Comparison of ENCODE assay signal across 36 cellular contexts in genomic region chr7:105951597-105951996, GRCh38. TPM values are rescaled to one million over a fixed set of nuclear protein-coding genes. Genes with fewer than 3 reads are reported as not detected.
DNase-seq lines count a peak whose midpoint lies in the region; ATAC-seq, FAIRE-seq and TF ChIP-seq lines count a peak whose summit lies in the region.
"Had no signal": no experiment of that assay in that cellular context is flagged by ENCODE, and none has a peak within 500 bp of the region (broad histone marks: within the 10 kb centered on the region; RNA-seq: fewer than 3 reads in every experiment).

No MANE protein-coding gene starts in this region.

- H3K9ac ChIP-seq in HepG2 (ENCODE audit: insufficient read depth, low read depth, low read length) (no peak overlapping the region), K562 (ENCODE audit: insufficient read depth in 1 of 2, low read depth in 2 of 2, low read length in 2 of 2) (no peak overlapping the region), H1 (replicated peaks in 1 of 4; ENCODE audit: extremely low read depth in 1 of 4, low read depth in 3 of 4, low read length in 3 of 4) (no peak overlapping the region)
- H3K9ac ChIP-seq: BLaER1; BLaER1 treated with 17β-estradiol and CSF1 and Interleukin-3, amounts not matched to agents 10 nM and 100 nM had no signal

- peaks cover 5% of the 10 kb centered on the region for H3K9me3 Mint-ChIP-seq in activated T-helper 17 cell treated with anti-CD3 and anti-CD28 coated beads, Interleukin-2, amount 50 U/mL, for 72 hours

- H3K56ac ChIP-seq in H1 (replicated peaks; ENCODE audit: insufficient read length, low read depth, low read length), result no peak overlapping the region

- H3K4ac ChIP-seq in H1 (replicated peaks; ENCODE audit: insufficient read length, low read depth, low read length), result no peak overlapping the region

- H2AFZ ChIP-seq in HepG2 (ENCODE audit: low read length) (no peak overlapping the region), K562 (ENCODE audit: low read depth, low read length) (no peak overlapping the region), H1 (ENCODE audit: low read length) (no peak overlapping the region)

- H2BK15ac ChIP-seq in H1 (ENCODE audit: low read length), result no peak overlapping the region

- no peak overlapping the region for H2BK20ac ChIP-seq in H1 (ENCODE audit: low read length)

- TF ChIP-seq CTCF in HepG2 (CRISPR knock-in tag; IDR thresholded peaks at IDR 0.05) (no peak), right lobe of liver (IDR thresholded peaks at IDR 0.05) (no peak), HEK293 (tag by site-specific recombination; IDR thresholded peaks at IDR 0.05) (no peak), K562 (IDR thresholded peaks at IDR 0.05 in 2 of 3, conservative IDR thresholded peaks at IDR 0.05 in 1 of 3; ENCODE audit: insufficient read depth in 2 of 3, low read depth in 1 of 3, low read length in 3 of 3) (no peak), H1 (IDR thresholded peaks at IDR 0.05; ENCODE audit: control extremely low read depth in 1 of 3, insufficient read depth in 1 of 3, low read depth in 1 of 3, low read length in 3 of 3) (no peak), upper lobe of left lung (IDR thresholded peaks at IDR 0.05) (no peak), Peyer's patch (IDR thresholded peaks at IDR 0.05) (no peak)

- H3K79me1 ChIP-seq in H1 (ENCODE audit: low read depth, low read length), result no peaks in the 10 kb centered on the region

- in situ Hi-C loops in HepG2 (cut with HindIII; ENCODE audit: extremely low pct_ligation_motif_present, low pct_unique_long_range_greater_than_20kb) (no loop called here), K562 (cut with MboI) (no loop called here)

- TF ChIP-seq POLR2A in HepG2 (IDR thresholded peaks at IDR 0.05; ENCODE audit: insufficient read depth in 1 of 2, low read depth in 2 of 2, low read length in 2 of 2), result no peak
- no peak for TF ChIP-seq POLR2A in right lobe of liver (IDR thresholded peaks at IDR 0.05)
- TF ChIP-seq POLR2A in K562 (conservative IDR thresholded peaks at IDR 0.05), result no peak
- TF ChIP-seq POLR2A in H1 (IDR thresholded peaks at IDR 0.05; ENCODE audit: control extremely low read depth in 1 of 2, low read depth in 2 of 2, low read length in 2 of 2), result no peak
- TF ChIP-seq POLR2A in upper lobe of left lung (IDR thresholded peaks at IDR 0.05), result no peak
- no peak for TF ChIP-seq POLR2A in Peyer's patch (IDR thresholded peaks at IDR 0.05)

- no peaks in the 10 kb centered on the region for H3K4me1 Mint-ChIP-seq in activated T-helper 17 cell treated with anti-CD3 and anti-CD28 coated beads, Interleukin-2, amount 50 U/mL, for 72 hours
- H3K4me1 Mint-ChIP-seq: B cell; CD14-positive monocyte; CD4-positive, alpha-beta memory T cell; CD8-positive, alpha-beta memory T cell had no signal

- H3K4me3 ChIP-seq in HepG2 (replicated peaks in 1 of 3; ENCODE audit: insufficient read depth in 1 of 3, low read depth in 2 of 3, low read length in 3 of 3) (no peak overlapping the region), right lobe of liver (no peak overlapping the region), HEK293 (ENCODE audit: low read depth, low read length) (no peak overlapping the region), K562 (no peak overlapping the region), H1 (ENCODE audit: extremely low read depth in 1 of 4, insufficient read depth in 2 of 4, low read depth in 3 of 4, low read length in 4 of 4) (no peak overlapping the region), upper lobe of left lung (no peak overlapping the region), Peyer's patch (no peak overlapping the region)
- H3K4me3 ChIP-seq: A549; BLaER1; BLaER1 treated with 17β-estradiol and CSF1 and Interleukin-3, amounts not matched to agents 10 nM and 100 nM had no signal

- H4K20me1 ChIP-seq in HepG2 (ENCODE audit: insufficient read depth, low read length) (no peaks in the 10 kb centered on the region), K562 (replicated peaks; ENCODE audit: control insufficient read depth, insufficient read depth, low read length) (no peaks in the 10 kb centered on the region), H1 (replicated peaks in 1 of 2; ENCODE audit: control insufficient read depth in 1 of 2, insufficient read depth in 2 of 2, low read length in 2 of 2) (no peaks in the 10 kb centered on the region)
- H4K20me1 ChIP-seq: BLaER1; BLaER1 treated with 17β-estradiol and CSF1 and Interleukin-3, amounts not matched to agents 10 nM and 100 nM had no signal

- H2AK5ac ChIP-seq in H1 (ENCODE audit: low read depth, low read length), result no peak overlapping the region

- H2BK120ac ChIP-seq in H1 (replicated peaks; ENCODE audit: low read depth, low read length), result no peak overlapping the region

- ATAC-seq in HepG2 (no peak), right lobe of liver (no peak), K562 (no peak), upper lobe of left lung (ENCODE audit: low FRiP score in 2 of 2) (no peak)
- no peak for ATAC-seq in activated T-helper 17 cell treated with anti-CD3 and anti-CD28 coated beads, Interleukin-2, amount 50 U/mL, for 72 hours (replicated peaks)
- ATAC-seq: A549; CD8-positive, alpha-beta T cell had no signal

- BruUV-seq in HepG2 (replicated peaks; lab: Mats Ljungman, UMichigan) (no TSS peak), K562 (replicated peaks; lab: Mats Ljungman, UMichigan) (no TSS peak)

- H3K4me2 ChIP-seq in HepG2 (ENCODE audit: low read depth, low read length) (no peak overlapping the region), K562 (ENCODE audit: insufficient read depth, low read length) (no peak overlapping the region), H1 (ENCODE audit: insufficient read depth in 1 of 2, low read depth in 2 of 2, low read length in 2 of 2) (no peak overlapping the region)
- H3K4me2 ChIP-seq: A549; BLaER1; BLaER1 treated with 17β-estradiol and CSF1 and Interleukin-3, amounts not matched to agents 10 nM and 100 nM had no signal

- FAIRE-seq in HepG2 (lab: Jason Lieb, UNC) (no peak), K562 (lab: Jason Lieb, UNC) (no peak), H1 (lab: Jason Lieb, UNC) (no peak)
- FAIRE-seq: A549, D721Med had no signal

- no peaks in the 10 kb centered on the region for H3K4me1 ChIP-seq in HepG2 (ENCODE audit: insufficient read depth, low read length)
- no peaks in the 10 kb centered on the region for H3K4me1 ChIP-seq in right lobe of liver
- H3K4me1 ChIP-seq in HEK293 (ENCODE audit: control insufficient read depth, insufficient read depth, low read length), result no peaks in the 10 kb centered on the region
- peaks cover 0 to 6% of the 10 kb centered on the region in 2 experiments; a peak in 1 of 5 replicates for H3K4me1 ChIP-seq in K562 (replicated peaks in 1 of 2; ENCODE audit: control insufficient read depth in 2 of 2, insufficient read depth in 2 of 2, low read length in 2 of 2)
- no peaks in the 10 kb centered on the region for H3K4me1 ChIP-seq in H1 (replicated peaks in 1 of 4; ENCODE audit: control insufficient read depth in 3 of 4, insufficient read depth in 4 of 4, low read length in 3 of 4)
- no peaks in the 10 kb centered on the region for H3K4me1 ChIP-seq in upper lobe of left lung
- H3K4me1 ChIP-seq in Peyer's patch, result no peaks in the 10 kb centered on the region
- H3K4me1 ChIP-seq: A549; BE2C; BLaER1; BLaER1 treated with 17β-estradiol and CSF1 and Interleukin-3, amounts not matched to agents 10 nM and 100 nM; Caco-2 had no signal

- H3K18ac ChIP-seq in H1 (ENCODE audit: extremely low read depth, low read length), result no peak overlapping the region

- no peaks in the 10 kb centered on the region for H3K27me3 Mint-ChIP-seq in activated T-helper 17 cell treated with anti-CD3 and anti-CD28 coated beads, Interleukin-2, amount 50 U/mL, for 72 hours
- H3K27me3 Mint-ChIP-seq: B cell; CD4-positive, alpha-beta T cell had no signal

- H3K27me3 ChIP-seq in HepG2 (ENCODE audit: control insufficient read depth in 1 of 2, insufficient read depth in 2 of 2, low read length in 2 of 2) (no peaks in the 10 kb centered on the region), right lobe of liver (no peaks in the 10 kb centered on the region), K562 (ENCODE audit: control insufficient read depth in 2 of 2, insufficient read depth in 2 of 2, low read length in 2 of 2) (peaks cover 7 to 10% of the 10 kb centered on the region in 2 experiments; a peak in 3 of 5 replicates), H1 (replicated peaks in 1 of 4; ENCODE audit: control insufficient read depth in 3 of 4, extremely low read depth in 1 of 4, insufficient read depth in 3 of 4, low read length in 3 of 4) (no peaks in the 10 kb centered on the region), upper lobe of left lung (no peaks in the 10 kb centered on the region), Peyer's patch (no peaks in the 10 kb centered on the region)
- H3K27me3 ChIP-seq: BE2C; BLaER1; BLaER1 treated with 17β-estradiol and CSF1 and Interleukin-3, amounts not matched to agents 10 nM and 100 nM had no signal

- DNase-seq in HepG2 (ENCODE audit: low spot score) (no peak), right lobe of liver (no peak), K562 (ENCODE audit: extremely low read depth in 1 of 4, low spot score in 3 of 4) (no peak), H1 (ENCODE audit: low read depth in 1 of 2, low spot score in 2 of 2) (no peak), upper lobe of left lung (no peak), Peyer's patch (no peak)
- DNase-seq: 8988T; ACHN; AML-193; BE2C; C1 segment of cervical spinal cord; Caco-2; Calu3; CD4-positive, alpha-beta memory T cell; CD4-positive, alpha-beta T cell; CD4-positive, CD25-positive, alpha-beta regulatory T cell; CD8-positive, alpha-beta memory T cell; CD8-positive, alpha-beta T cell; COR-L47; DMS 273 treated with DMSO at 0.1 percent for 48 hours; DMS153; DMS53; DMS79; DMS79 treated with DMSO at 0.1 percent for 48 hours; DND-41; EL had no signal

- no peak overlapping the region for H3K4me3 Mint-ChIP-seq in activated T-helper 17 cell treated with anti-CD3 and anti-CD28 coated beads, Interleukin-2, amount 50 U/mL, for 72 hours
- H3K4me3 Mint-ChIP-seq: B cell; CD14-positive monocyte; CD4-positive, alpha-beta memory T cell; CD4-positive, alpha-beta T cell; CD4-positive, CD25-positive, alpha-beta regulatory T cell; CD8-positive, alpha-beta memory T cell; CD8-positive, alpha-beta T cell had no signal

- no peaks in the 10 kb centered on the region for H3K23me2 ChIP-seq in H1 (ENCODE audit: low read depth, low read length)

- TF ChIP-seq RAD21 in HepG2 (CRISPR knock-in tag; IDR thresholded peaks at IDR 0.05) (no peak), K562 (CRISPR knock-in tag; conservative IDR thresholded peaks at IDR 0.05 in 1 of 2, IDR thresholded peaks at IDR 0.05 in 1 of 2) (no peak), H1 (IDR thresholded peaks at IDR 0.05 in 1 of 2, conservative IDR thresholded peaks at IDR 0.05 in 1 of 2; ENCODE audit: low read depth in 2 of 2, low read length in 2 of 2) (no peak)

- no peak overlapping the region for H3K14ac ChIP-seq in H1 (ENCODE audit: insufficient read length)

- no peaks in the 10 kb centered on the region for H3K36me3 Mint-ChIP-seq in activated T-helper 17 cell treated with anti-CD3 and anti-CD28 coated beads, Interleukin-2, amount 50 U/mL, for 72 hours (ENCODE audit: low read depth)
- H3K36me3 Mint-ChIP-seq: CD14-positive monocyte had no signal

- CTCF ChIA-PET in HepG2 (lab: Yijun Ruan, JAX; ENCODE audit: low intra/inter-chr PET ratio, low total read pairs) (no interaction called here), HEK293 (lab: Yijun Ruan, JAX) (no interaction called here), K562 (lab: Yijun Ruan, JAX; ENCODE audit: low intra/inter-chr PET ratio) (no interaction called here), H1 (lab: Charles Lee; ENCODE audit: partially characterized antibody) (interaction anchor here (1.1 to 1.6 kb wide), 4 partner anchors 30 to 63 kb away, joined by 3 to 4 read pairs (median 4); no protein-coding TSS in a partner anchor)

- H3K9me1 ChIP-seq in K562 (ENCODE audit: control insufficient read depth, insufficient read depth, low read length), result no peaks in the 10 kb centered on the region

- TF ChIP-seq EP300 in HepG2 (IDR thresholded peaks at IDR 0.05; ENCODE audit: low read depth in 2 of 2, low read length in 2 of 2) (no peak), HepG2 (CRISPR knock-in tag; IDR thresholded peaks at IDR 0.05; ENCODE audit: borderline replicate concordance) (no peak), K562 (IDR thresholded peaks at IDR 0.05; ENCODE audit: low read length) (no peak), H1 (IDR thresholded peaks at IDR 0.05; ENCODE audit: borderline replicate concordance in 1 of 2, low read depth in 2 of 2, low read length in 2 of 2) (no peak), upper lobe of left lung (IDR thresholded peaks at IDR 0.05) (no peak)

- H2BK12ac ChIP-seq in H1 (ENCODE audit: low read depth, low read length), result no peak overlapping the region

- H3K79me2 ChIP-seq in HepG2 (ENCODE audit: insufficient read depth, low read length) (no peaks in the 10 kb centered on the region), K562 (ENCODE audit: control insufficient read depth, insufficient read depth, low read length) (no peaks in the 10 kb centered on the region), H1 (ENCODE audit: control insufficient read depth in 1 of 2, insufficient read depth in 2 of 2, low read length in 2 of 2) (no peaks in the 10 kb centered on the region)

- no peak overlapping the region for H2BK5ac ChIP-seq in H1 (ENCODE audit: low read depth, low read length)

- no peak overlapping the region for H3K27ac Mint-ChIP-seq in activated T-helper 17 cell treated with anti-CD3 and anti-CD28 coated beads, Interleukin-2, amount 50 U/mL, for 72 hours
- H3K27ac Mint-ChIP-seq: B cell; CD14-positive monocyte; CD4-positive, alpha-beta memory T cell; CD4-positive, alpha-beta T cell; CD4-positive, CD25-positive, alpha-beta regulatory T cell; CD8-positive, alpha-beta memory T cell; CD8-positive, alpha-beta T cell had no signal

- no peaks in the 10 kb centered on the region for H3K36me3 ChIP-seq in HepG2 (replicated peaks in 1 of 2; ENCODE audit: control insufficient read depth in 1 of 2, insufficient read depth in 2 of 2, low read length in 2 of 2)
- no peaks in the 10 kb centered on the region for H3K36me3 ChIP-seq in right lobe of liver
- no peaks in the 10 kb centered on the region for H3K36me3 ChIP-seq in HEK293 (ENCODE audit: control insufficient read depth in 2 of 2, insufficient read depth in 1 of 2, low read length in 2 of 2)
- no peaks in the 10 kb centered on the region for H3K36me3 ChIP-seq in K562 (ENCODE audit: control insufficient read depth, insufficient read depth, low read length)
- H3K36me3 ChIP-seq in H1 (ENCODE audit: control insufficient read depth in 2 of 4, insufficient read depth in 4 of 4, low read length in 3 of 4), result peaks cover 0 to 2% (median 0%) of the 10 kb centered on the region in 4 experiments; a peak in 1 of 8 replicates
- no peaks in the 10 kb centered on the region for H3K36me3 ChIP-seq in upper lobe of left lung
- H3K36me3 ChIP-seq in Peyer's patch, result no peaks in the 10 kb centered on the region
- H3K36me3 ChIP-seq: BE2C; BLaER1; BLaER1 treated with 17β-estradiol and CSF1 and Interleukin-3, amounts not matched to agents 10 nM and 100 nM had no signal

- H3K9me3 ChIP-seq in HepG2 (ENCODE audit: low read length) (peaks cover 15% of the 10 kb centered on the region), right lobe of liver (peaks cover 0 to 3% (median 0%) of the 10 kb centered on the region in 4 donors), HEK293 (ENCODE audit: control insufficient read depth, insufficient read depth, low read depth, low read length) (no peaks in the 10 kb centered on the region), K562 (replicated peaks; ENCODE audit: control insufficient read depth, insufficient read depth, low read depth, low read length) (peaks cover 3% of the 10 kb centered on the region; the same call in 1 of the 2 replicates), H1 (ENCODE audit: insufficient read depth in 2 of 2, low read depth in 1 of 2, low read length in 1 of 2) (peaks cover 3 to 6% of the 10 kb centered on the region in 2 experiments; a peak in 3 of 4 replicates), upper lobe of left lung (peaks cover 0 to 10% (median 4%) of the 10 kb centered on the region in 4 donors), Peyer's patch (no peaks in the 10 kb centered on the region)
- H3K9me3 ChIP-seq: BE2C had no signal

- intact Hi-C loops in HepG2 (cut with micrococcal nuclease; ENCODE audit: unreplicated experiment), result no loop called here
- intact Hi-C loops in right lobe of liver (cut with DNase I), result no loop called here
- intact Hi-C loops in K562 (cut with micrococcal nuclease), result no loop called here

- no peak overlapping the region for H4K8ac ChIP-seq in H1 (ENCODE audit: extremely low read depth, insufficient read depth, low read length)

- 88% methylated on average over 2 of the region's 2 CpGs for WGBS in HepG2 (ENCODE audit: low lambda C conversion rate)
- WGBS in right lobe of liver (ENCODE audit: insufficient coverage, low coverage, low lambda C conversion rate, missing lambda C conversion rate), result 86% methylated on average over 2 of the region's 2 CpGs
- 0% methylated on average over 2 of the region's 2 CpGs for WGBS in K562 (ENCODE audit: insufficient coverage, low coverage, missing lambda C conversion rate)
- 80% methylated on average over 2 of the region's 2 CpGs; no CpG with 5 or more reads in 1 of the 2 experiments for WGBS in H1 (ENCODE audit: extremely low coverage in 1 of 2, insufficient coverage in 1 of 2, insufficient read length in 1 of 2, insufficient replicate concordance in 2 of 2, low coverage in 1 of 2, low lambda C conversion rate in 2 of 2, missing lambda C conversion rate in 1 of 2), 2 experiments
- 92 to 95% methylated on average over 2 of the region's 2 CpGs for WGBS in upper lobe of left lung, 2 donors

- POLR2A ChIA-PET in HepG2 (lab: Yijun Ruan, JAX) (no interaction called here), HEK293 (lab: Yijun Ruan, JAX) (no interaction called here), K562 (lab: Yijun Ruan, JAX) (no interaction called here), H1 (lab: Charles Lee; ENCODE audit: partially characterized antibody) (no interaction called here)

- no peak overlapping the region for H4K5ac ChIP-seq in H1 (ENCODE audit: insufficient read length, low read depth, low read length)

- H4K91ac ChIP-seq in H1 (replicated peaks; ENCODE audit: insufficient read length, low read length), result no peak overlapping the region

- H3K23ac ChIP-seq in H1 (ENCODE audit: insufficient read length), result no peak overlapping the region

- no peak overlapping the region for H3K27ac ChIP-seq in HepG2 (ENCODE audit: extremely low read length, insufficient read depth, low read length)
- H3K27ac ChIP-seq in right lobe of liver, result no peak overlapping the region
- H3K27ac ChIP-seq in HEK293 (ENCODE audit: extremely low read depth, low read depth, low read length), result no peak overlapping the region
- H3K27ac ChIP-seq in K562 (ENCODE audit: extremely low read depth, low read depth, low read length), result no peak overlapping the region
- no peak overlapping the region for H3K27ac ChIP-seq in H1 (ENCODE audit: low read depth, low read length)
- H3K27ac ChIP-seq in upper lobe of left lung, result no peak overlapping the region
- no peak overlapping the region for H3K27ac ChIP-seq in Peyer's patch
- H3K27ac ChIP-seq: 22Rv1; A549; BLaER1; BLaER1 treated with 17β-estradiol and CSF1 and Interleukin-3, amounts not matched to agents 10 nM and 100 nM; C4-2B had no signal

RNA-seq across cellular contexts. Expression of gene CDHR3, which starts 11.5 kb away (rescaled TPM):
- total RNA-seq in HepG2 (2016; rRNA removed; fragmentation: Illumina TruSeq; extraction: Trizol) (8.2 and 11.8 TPM in 2 replicates), right lobe of liver (1 to 10 TPM; 3.6 to 8.6 (median 4.5) TPM), K562 (2014; rRNA removed) (0.09 and 0.37 TPM in 2 replicates), K562 (2014; rRNA removed; fragmentation: Illumina TruSeq; extraction: Trizol) (0.26 and 0.36 TPM in 2 replicates), K562 (2015; rRNA removed; fragmentation: Illumina TruSeq; extraction: Trizol) (0.11 TPM in 1 of 2 replicates, not detected in the other), K562 (2021) (0.34 and 0.66 TPM in 2 replicates), upper lobe of left lung (100 to 1,000 TPM in 1 of 6 donors, 10 to 100 TPM in 4, 1 to 10 TPM in 1; 2.6 to 148 (median 32.8) TPM), Peyer's patch (10 to 100 TPM; 20.6 to 82.5 (median 49.7) TPM)
- 12.8 and 13.7 TPM in 2 replicates for total RNA-seq in HepG2 (2016; cell fraction: cytosol; rRNA removed; fragmentation: Illumina TruSeq; extraction: Trizol; ENCODE audit: low read depth)
- 7.2 and 11.7 TPM in 2 replicates for total RNA-seq in HepG2 (2016; cell fraction: insoluble cytoplasmic fraction; rRNA removed; fragmentation: Illumina TruSeq; extraction: Trizol)
- total RNA-seq in HepG2 (2016; cell fraction: membrane; rRNA removed; fragmentation: Illumina TruSeq; extraction: Trizol), result 15.8 and 18.0 TPM in 2 replicates
- 32.7 and 38.3 TPM in 2 replicates for total RNA-seq in HepG2 (2016; cell fraction: nucleus; rRNA removed; fragmentation: Illumina TruSeq; extraction: Trizol)
- polyA plus RNA-seq in HepG2 (2011; rRNA removed) (6.5 and 8.5 TPM in 2 replicates), K562 (2011; rRNA removed) (0.15 and 0.33 TPM in 2 replicates), K562 (2014; fragmentation: Illumina TruSeq; extraction: Trizol) (0.10 and 0.18 TPM in 2 replicates), K562 (2014; fragmentation: Nextera tagmentation; extraction: Ambion mirVana) (under 1 TPM in 1 of 2 experiments, not detected in 1; 0.03 TPM), K562 (2014; rRNA removed) (0.19 and 0.30 TPM in 2 replicates), H1 (2011; rRNA removed) (6.8 and 8.0 TPM in 2 replicates)
- 5.2 and 5.9 TPM in 2 replicates for polyA plus RNA-seq in HepG2 (2011; cell fraction: cytosol; rRNA removed)
- polyA plus RNA-seq in HepG2 (2011; cell fraction: nucleus; rRNA removed), result 20.4 and 24.1 TPM in 2 replicates
- 7.1 and 8.1 TPM in 2 replicates for polyA plus RNA-seq in HepG2 (2012)
- 10.9 and 11.4 TPM in 2 replicates for polyA plus RNA-seq in HepG2 (2016; cell fraction: cytosol; fragmentation: Illumina TruSeq; extraction: Trizol; ENCODE audit: low read depth)
- polyA plus RNA-seq in HepG2 (2016; cell fraction: insoluble cytoplasmic fraction; fragmentation: Illumina TruSeq; extraction: Trizol; ENCODE audit: low read depth), result 7.0 and 7.8 TPM in 2 replicates
- 10.8 and 12.6 TPM in 2 replicates for polyA plus RNA-seq in HepG2 (2016; cell fraction: membrane; fragmentation: Illumina TruSeq; extraction: Trizol; ENCODE audit: low read depth)
- polyA plus RNA-seq in HepG2 (2016; cell fraction: nucleus; fragmentation: Illumina TruSeq; extraction: Trizol; ENCODE audit: insufficient read depth, low read depth), result 26.2 and 34.5 TPM in 2 replicates
- 2.5 and 8.1 TPM in 2 replicates for polyA minus RNA-seq in HepG2 (2011; rRNA and poly(A)+ RNA removed; ENCODE audit: low replicate concordance)
- polyA minus RNA-seq in HepG2 (2011; cell fraction: cytosol; rRNA and poly(A)+ RNA removed), result 3.3 and 4.7 TPM in 2 replicates
- 54.2 and 68.8 TPM in 2 replicates for polyA minus RNA-seq in HepG2 (2011; cell fraction: nucleus; rRNA and poly(A)+ RNA removed)
- 0.56 and 1.1 TPM in 2 replicates for total RNA-seq in K562 (2011; cell fraction: chromatin; rRNA removed; ENCODE audit: low replicate concordance)
- 0.50 and 0.79 TPM in 2 replicates for total RNA-seq in K562 (2011; cell fraction: nucleolus; rRNA removed)
- 1.3 and 2.3 TPM in 2 replicates for total RNA-seq in K562 (2011; cell fraction: nucleoplasm; rRNA removed)
- 0.09 and 0.18 TPM in 2 replicates for polyA plus RNA-seq in K562 (2011; cell fraction: cytosol; rRNA removed)
- 0.62 and 0.70 TPM in 2 replicates for polyA plus RNA-seq in K562 (2011; cell fraction: nucleus; rRNA removed)
- 0.28 and 0.44 TPM in 2 replicates for polyA plus RNA-seq in K562 (2012)
- polyA minus RNA-seq in K562 (2011; rRNA and poly(A)+ RNA removed), result 0.36 TPM in 1 of 2 replicates, not detected in the other
- polyA minus RNA-seq in K562 (2011; cell fraction: cytosol; rRNA and poly(A)+ RNA removed), result not detected in 2 replicates
- 0.54 and 0.67 TPM in 2 replicates for polyA minus RNA-seq in K562 (2011; cell fraction: nucleus; rRNA and poly(A)+ RNA removed)
- total RNA-seq in H1 (2021; fragmentation: NEBNext Ultra II Directional; extraction: Animal tissue kit (Norgen Biotek cat#: 25700)), result 5.9 and 6.4 TPM in 2 replicates
- 7.8 TPM for polyA plus RNA-seq in H1 (2011; cell fraction: cytosol; rRNA removed)
- 16.2 TPM for polyA plus RNA-seq in H1 (2011; cell fraction: nucleus; rRNA removed)
- polyA plus RNA-seq in H1 (2012, experiment 1 of 2), result 6.7 to 8.7 TPM (median 8.4 TPM) in 4 replicates
- polyA plus RNA-seq in H1 (2012, experiment 2 of 2), result 2.2 TPM
- 4.2 TPM for polyA plus RNA-seq in H1 (2013, experiment 1 of 2)
- polyA plus RNA-seq in H1 (2013, experiment 2 of 2), result 5.1 TPM
- polyA minus RNA-seq in H1 (2011; rRNA and poly(A)+ RNA removed), result 7.2 and 13.7 TPM in 2 replicates
- 5.9 TPM for polyA minus RNA-seq in H1 (2011; cell fraction: cytosol; rRNA and poly(A)+ RNA removed)
- 24.5 TPM for polyA minus RNA-seq in H1 (2011; cell fraction: nucleus; rRNA and poly(A)+ RNA removed)
- total RNA-seq in activated T-helper 17 cell treated with anti-CD3 and anti-CD28 coated beads, Interleukin-2, amount 50 U/mL, for 72 hours, result 1 to 10 TPM in 1 of 2 donors, under 1 TPM in 1; 0.71 to 2.2 TPM

Comparison
In these comparisons a context has a peak if more than half of its experiments do, and no peak if none do; other contexts are left out.
1. Of the 241 proteins assayed by ChIP-seq in both HepG2 and K562: peak only in HepG2: none; only in K562: none; in both: ZFP1; in neither: 240.